ENCODE assay signal across 18 cellular contexts in genomic region chr10:78328592-78329404, GRCh38.
A peak's percentile ranks its signal among the peaks of the same experiment; 100 is the strongest.
DNase-seq lines count a peak whose midpoint lies in the region; ATAC-seq and TF ChIP-seq lines count a peak whose summit lies in the region.
"Had no signal": no experiment of that assay in that cellular context is flagged by ENCODE, and none has a peak within 500 bp of the region (broad histone marks: within the 10 kb centered on the region; RNA-seq: fewer than 3 reads in every experiment).

No MANE protein-coding gene starts in this region.

- H3K9me3 Mint-ChIP-seq in WTC11, result peaks cover 30% of the 10 kb centered on the region

- POLR2A ChIA-PET in HEK293 (lab: Yijun Ruan, JAX), result no interaction called here
- POLR2A ChIA-PET in WTC11 (lab: Charles Lee), result no interaction called here

- no peak overlapping the region for H3K4me3 Mint-ChIP-seq in WTC11
- H3K4me3 Mint-ChIP-seq: CD8-positive, alpha-beta memory T cell had no signal

- TF ChIP-seq CTCF in HEK293 (tag by site-specific recombination; IDR thresholded peaks at IDR 0.05) (no peak), WTC11 (IDR thresholded peaks at IDR 0.05) (no peak)

- H3K27me3 Mint-ChIP-seq in WTC11 (ENCODE audit: low read depth), result no peaks in the 10 kb centered on the region; the same call in 1 of the 2 replicates

- CTCF ChIA-PET in HEK293 (lab: Yijun Ruan, JAX) (no interaction called here), WTC11 (lab: Charles Lee) (no interaction called here)

- H3K36me3 Mint-ChIP-seq in WTC11, result peaks cover 13% of the 10 kb centered on the region

- H3K27ac Mint-ChIP-seq in WTC11, result no peak overlapping the region

- H3K4me1 ChIP-seq in HEK293 (ENCODE audit: control insufficient read depth, insufficient read depth, low read length), result no peaks in the 10 kb centered on the region

- H3K4me3 ChIP-seq in HEK293 (ENCODE audit: low read depth, low read length), result no peak overlapping the region
- H3K4me3 ChIP-seq: GM23248, SK-N-MC had no signal

- peaks cover 4% of the 10 kb centered on the region for H3K4me1 Mint-ChIP-seq in WTC11

- DNase-seq in WTC11 (ENCODE audit: low spot score), result no peak
- DNase-seq in mesenteric fat pad (ENCODE audit: low spot score), result peak; percentile 83
- DNase-seq in sciatic nerve (ENCODE audit: low spot score), result peak; percentile 26
- DNase-seq in GM19240 (ENCODE audit: insufficient read length, low spot score), result no peak
- no peak for DNase-seq in 8988T
- DNase-seq: C1 segment of cervical spinal cord; CD8-positive, alpha-beta memory T cell; DND-41; GM23248; NCI-H1092 treated with DMSO at 0.1 percent for 48 hours; NCI-H1694 treated with DMSO at 0.1 percent for 48 hours; NCI-H510A; NCI-H748 treated with DMSO at 0.1 percent for 48 hours; SHP77 had no signal

- H3K36me3 ChIP-seq in HEK293 (ENCODE audit: control insufficient read depth in 2 of 2, insufficient read depth in 1 of 2, low read length in 2 of 2), result no peaks in the 10 kb centered on the region

- H3K9me3 ChIP-seq in HEK293 (ENCODE audit: control insufficient read depth, insufficient read depth, low read depth, low read length), result no peaks in the 10 kb centered on the region; the same call in 1 of the 2 replicates

- intact Hi-C loops in sciatic nerve (cut with DNase I), result no loop called here

- ATAC-seq in WTC11 (no peak), sciatic nerve (no peak), GM18498 (IDR thresholded peaks at IDR 0.05; ENCODE audit: unreplicated experiment) (no peak)
- ATAC-seq: HCT116 had no signal

- no peak overlapping the region for H3K27ac ChIP-seq in HEK293 (ENCODE audit: extremely low read depth, low read depth, low read length)
- H3K27ac ChIP-seq: GM23248, SK-N-MC had no signal

TF ChIP-seq in HEK293, 187 proteins besides CTCF, POLR2A, EP300 and RAD21:
- peak; percentile 40 for TF ChIP-seq ZIC2 (tag by site-specific recombination; IDR thresholded peaks at IDR 0.05)
- TF ChIP-seq, protein P1, sequence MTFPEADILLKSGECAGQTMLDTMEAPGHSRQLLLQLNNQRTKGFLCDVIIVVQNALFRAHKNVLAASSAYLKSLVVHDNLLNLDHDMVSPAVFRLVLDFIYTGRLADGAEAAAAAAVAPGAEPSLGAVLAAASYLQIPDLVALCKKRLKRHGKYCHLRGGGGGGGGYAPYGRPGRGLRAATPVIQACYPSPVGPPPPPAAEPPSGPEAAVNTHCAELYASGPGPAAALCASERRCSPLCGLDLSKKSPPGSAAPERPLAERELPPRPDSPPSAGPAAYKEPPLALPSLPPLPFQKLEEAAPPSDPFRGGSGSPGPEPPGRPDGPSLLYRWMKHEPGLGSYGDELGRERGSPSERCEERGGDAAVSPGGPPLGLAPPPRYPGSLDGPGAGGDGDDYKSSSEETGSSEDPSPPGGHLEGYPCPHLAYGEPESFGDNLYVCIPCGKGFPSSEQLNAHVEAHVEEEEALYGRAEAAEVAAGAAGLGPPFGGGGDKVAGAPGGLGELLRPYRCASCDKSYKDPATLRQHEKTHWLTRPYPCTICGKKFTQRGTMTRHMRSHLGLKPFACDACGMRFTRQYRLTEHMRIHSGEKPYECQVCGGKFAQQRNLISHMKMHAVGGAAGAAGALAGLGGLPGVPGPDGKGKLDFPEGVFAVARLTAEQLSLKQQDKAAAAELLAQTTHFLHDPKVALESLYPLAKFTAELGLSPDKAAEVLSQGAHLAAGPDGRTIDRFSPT (tag by site-specific recombination; IDR thresholded peaks at IDR 0.05), result no peak
- TF ChIP-seq, protein P2, sequence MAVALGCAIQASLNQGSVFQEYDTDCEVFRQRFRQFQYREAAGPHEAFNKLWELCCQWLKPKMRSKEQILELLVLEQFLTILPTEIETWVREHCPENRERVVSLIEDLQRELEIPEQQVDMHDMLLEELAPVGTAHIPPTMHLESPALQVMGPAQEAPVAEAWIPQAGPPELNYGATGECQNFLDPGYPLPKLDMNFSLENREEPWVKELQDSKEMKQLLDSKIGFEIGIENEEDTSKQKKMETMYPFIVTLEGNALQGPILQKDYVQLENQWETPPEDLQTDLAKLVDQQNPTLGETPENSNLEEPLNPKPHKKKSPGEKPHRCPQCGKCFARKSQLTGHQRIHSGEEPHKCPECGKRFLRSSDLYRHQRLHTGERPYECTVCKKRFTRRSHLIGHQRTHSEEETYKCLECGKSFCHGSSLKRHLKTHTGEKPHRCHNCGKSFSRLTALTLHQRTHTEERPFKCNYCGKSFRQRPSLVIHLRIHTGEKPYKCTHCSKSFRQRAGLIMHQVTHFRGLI (tag by site-specific recombination; IDR thresholded peaks at IDR 0.05), result no peak
- no peak for TF ChIP-seq OSR2 (tag by site-specific recombination; IDR thresholded peaks at IDR 0.05)
- TF ChIP-seq ZSCAN23 (tag by site-specific recombination; IDR thresholded peaks at IDR 0.05), result no peak

TF ChIP-seq in WTC11, 78 proteins besides CTCF, POLR2A, EP300 and RAD21:
- TF ChIP-seq ATF1 (CRISPR knock-in tag; IDR thresholded peaks at IDR 0.05), result no peak
- peak; percentile 44; the same call in 1 of the 2 replicates for TF ChIP-seq ZNF423 (CRISPR knock-in tag; IDR thresholded peaks at IDR 0.05)
- no peak for TF ChIP-seq FOXP1 (CRISPR knock-in tag; IDR thresholded peaks at IDR 0.05; ENCODE audit: borderline replicate concordance)

Comparison
In these comparisons a context has a peak if more than half of its experiments do, and no peak if none do; other contexts are left out.
1. DNase-seq: peak in mesenteric fat pad (single experiment) and sciatic nerve (single experiment); none in WTC11 (single experiment), GM19240 (single experiment) and 8988T (single experiment).
2. Of the 8 proteins assayed by ChIP-seq in both HEK293 and WTC11: peak only in HEK293: none; only in WTC11: ZNF423; in both: none; in neither: 7.